9 cellular contexts compared by ENCODE assay signal in genomic region chr4:123832173-123833026, GRCh38.
DNase-seq lines count a peak whose midpoint lies in the region; ATAC-seq and TF ChIP-seq lines count a peak whose summit lies in the region.
"Had no signal": no experiment of that assay in that cellular context is flagged by ENCODE, and none has a peak within 500 bp of the region (broad histone marks: within the 10 kb centered on the region; RNA-seq: fewer than 3 reads in every experiment).

No MANE protein-coding gene starts in this region.

- no peak overlapping the region for H3K4me3 ChIP-seq in mucosa of descending colon

- H3K36me3 Mint-ChIP-seq in activated naive CD8-positive, alpha-beta T cell treated with anti-CD3 and anti-CD28 coated beads, Interleukin-2, amount 50 U/mL, for 24 hours (ENCODE audit: low read depth), result no peaks in the 10 kb centered on the region
- H3K36me3 Mint-ChIP-seq in activated naive CD8-positive, alpha-beta T cell treated with anti-CD3 and anti-CD28 coated beads for 36 hours, result no peaks in the 10 kb centered on the region

- H3K27ac Mint-ChIP-seq in activated naive CD8-positive, alpha-beta T cell treated with anti-CD3 and anti-CD28 coated beads, Interleukin-2, amount 50 U/mL, for 24 hours, result peak overlapping the region; percentile 2
- H3K27ac Mint-ChIP-seq in activated naive CD8-positive, alpha-beta T cell treated with anti-CD3 and anti-CD28 coated beads for 36 hours, result no peak overlapping the region

- no peak overlapping the region for H3K4me3 Mint-ChIP-seq in activated naive CD8-positive, alpha-beta T cell treated with anti-CD3 and anti-CD28 coated beads, Interleukin-2, amount 50 U/mL, for 24 hours
- no peak overlapping the region for H3K4me3 Mint-ChIP-seq in activated naive CD8-positive, alpha-beta T cell treated with anti-CD3 and anti-CD28 coated beads for 36 hours

- no peaks in the 10 kb centered on the region for H3K4me1 Mint-ChIP-seq in activated naive CD8-positive, alpha-beta T cell treated with anti-CD3 and anti-CD28 coated beads, Interleukin-2, amount 50 U/mL, for 24 hours
- H3K4me1 Mint-ChIP-seq in activated naive CD8-positive, alpha-beta T cell treated with anti-CD3 and anti-CD28 coated beads for 36 hours, result no peaks in the 10 kb centered on the region

- no peaks in the 10 kb centered on the region for H3K36me3 ChIP-seq in mucosa of descending colon (ENCODE audit: low read depth)

- peak overlapping the region; percentile 84 for H3K27ac ChIP-seq in epithelial cell of prostate

- H3K4me1 ChIP-seq in mucosa of descending colon (ENCODE audit: low read depth), result no peaks in the 10 kb centered on the region

- H3K27me3 Mint-ChIP-seq in activated naive CD8-positive, alpha-beta T cell treated with anti-CD3 and anti-CD28 coated beads, Interleukin-2, amount 50 U/mL, for 24 hours, result peaks cover 2% of the 10 kb centered on the region
- no peaks in the 10 kb centered on the region for H3K27me3 Mint-ChIP-seq in activated naive CD8-positive, alpha-beta T cell treated with anti-CD3 and anti-CD28 coated beads for 36 hours

- no peaks in the 10 kb centered on the region for H3K9me3 Mint-ChIP-seq in activated naive CD8-positive, alpha-beta T cell treated with anti-CD3 and anti-CD28 coated beads, Interleukin-2, amount 50 U/mL, for 24 hours
- no peaks in the 10 kb centered on the region for H3K9me3 Mint-ChIP-seq in activated naive CD8-positive, alpha-beta T cell treated with anti-CD3 and anti-CD28 coated beads for 36 hours

- intact Hi-C loops in mucosa of descending colon (cut with DNase I, micrococcal nuclease), result no loop called here

- DNase-seq in activated naive CD8-positive, alpha-beta T cell treated with anti-CD3 and anti-CD28 coated beads, Interleukin-2, amount 50 U/mL, for 24 hours, result no peak
- DNase-seq in activated naive CD8-positive, alpha-beta T cell treated with anti-CD3 and anti-CD28 coated beads for 36 hours, result no peak
- DNase-seq in epithelial cell of prostate (ENCODE audit: low read depth, low spot score) (peak; percentile 62), mucosa of descending colon (peak in 1 of 3 donors; percentile 18), DMS79 treated with DMSO at 0.1 percent for 48 hours (lab: John Stamatoyannopoulos, UW) (no peak), AML-193 (lab: John Stamatoyannopoulos, UW) (no peak), NCI-H1417 (lab: John Stamatoyannopoulos, UW) (no peak)
- DNase-seq: NCI-H1930 had no signal

- TF ChIP-seq CTCF in mucosa of descending colon (IDR thresholded peaks at IDR 0.05), result no peak

- no peak for ATAC-seq in activated naive CD8-positive, alpha-beta T cell treated with anti-CD3 and anti-CD28 coated beads, Interleukin-2, amount 50 U/mL, for 24 hours
- ATAC-seq in mucosa of descending colon (peak; percentile 60), HG02623 (IDR thresholded peaks at IDR 0.05; ENCODE audit: unreplicated experiment) (no peak)

- no peaks in the 10 kb centered on the region for H3K9me3 ChIP-seq in mucosa of descending colon
